Comparison of ENCODE assay signal across 8 cellular contexts in genomic region chr9:129384138-129384886, GRCh38.
DNase-seq lines count a peak whose midpoint lies in the region; ATAC-seq and TF ChIP-seq lines count a peak whose summit lies in the region.

No MANE protein-coding gene starts in this region.

- H3K4me3 ChIP-seq in ascending aorta (peak overlapping the region; percentile 70 to 76), lower lobe of right lung (peak overlapping the region; percentile 68), thoracic aorta (peak overlapping the region; percentile 78), SJCRH30 (no peak overlapping the region)

- H3K27ac ChIP-seq in ascending aorta (peak overlapping the region; percentile 93 to 95), lower lobe of right lung (peak overlapping the region; percentile 98), thoracic aorta (peak overlapping the region; percentile 88 to 90), SJCRH30 (no peak overlapping the region)

- H3K36me3 ChIP-seq in ascending aorta, result no peaks in the 10 kb centered on the region
- no peaks in the 10 kb centered on the region for H3K36me3 ChIP-seq in lower lobe of right lung
- H3K36me3 ChIP-seq in thoracic aorta, result no peaks in the 10 kb centered on the region
- H3K36me3 ChIP-seq in SJCRH30, result no peaks in the 10 kb centered on the region

- peaks cover 2% of the 10 kb centered on the region for H3K27me3 Mint-ChIP-seq in activated CD4-positive, alpha-beta T cell treated with anti-CD3 and anti-CD28 coated beads, Interleukin-2, amount 10 ng/mL, durations not matched to agents 7 days and 5 days

- H3K4me1 ChIP-seq in ascending aorta, result peaks cover 4 to 17% of the 10 kb centered on the region in 2 donors
- peaks cover 26% of the 10 kb centered on the region for H3K4me1 ChIP-seq in lower lobe of right lung
- peaks cover 8 to 19% of the 10 kb centered on the region in 2 donors for H3K4me1 ChIP-seq in thoracic aorta (ENCODE audit: control insufficient read depth in 1 of 2, low read depth in 2 of 2)
- H3K4me1 ChIP-seq in SJCRH30, result no peaks in the 10 kb centered on the region

- no peak for TF ChIP-seq CTCF in ascending aorta (IDR thresholded peaks at IDR 0.05)
- no peak for TF ChIP-seq CTCF in lower lobe of right lung (IDR thresholded peaks at IDR 0.05)
- no peak for TF ChIP-seq CTCF in thoracic aorta (IDR thresholded peaks at IDR 0.05)

- H3K36me3 Mint-ChIP-seq in activated CD4-positive, alpha-beta T cell treated with anti-CD3 and anti-CD28 coated beads, Interleukin-2, amount 10 ng/mL, durations not matched to agents 7 days and 5 days (ENCODE audit: low read depth), result no peaks in the 10 kb centered on the region

- intact Hi-C loops in ascending aorta (cut with DNase I), result loop anchor here (2.0 kb wide), 2 partner anchors 28 to 224 kb away; no protein-coding TSS in a partner anchor
- intact Hi-C loops in lower lobe of right lung (cut with DNase I), result no loop called here

- H3K27ac Mint-ChIP-seq in activated CD4-positive, alpha-beta T cell treated with anti-CD3 and anti-CD28 coated beads, Interleukin-2, amount 10 ng/mL, durations not matched to agents 7 days and 5 days, result peak overlapping the region; percentile 88

- POLR2A ChIA-PET in activated CD4-positive, alpha-beta T cell treated with anti-CD3 and anti-CD28 coated beads, Interleukin-2, amount 10 ng/mL, durations not matched to agents 7 days and 5 days (lab: Charles Lee), result interaction anchor here (0.9 kb wide), 1 partner anchor 242 kb away, joined by 4 read pairs; the partner anchor contains the start of gene NTMT1

- H3K9me3 ChIP-seq in ascending aorta, result no peaks in the 10 kb centered on the region
- H3K9me3 ChIP-seq in lower lobe of right lung, result no peaks in the 10 kb centered on the region
- no peaks in the 10 kb centered on the region for H3K9me3 ChIP-seq in thoracic aorta
- H3K9me3 ChIP-seq in SJCRH30 (replicated peaks), result 0 out of 2 replicates have a peak, but pooled peaks cover 2% of the 10 kb centered on the region

- no peak for DNase-seq in activated CD4-positive, alpha-beta T cell treated with anti-CD3 and anti-CD28 coated beads, Interleukin-2, amount 10 ng/mL, durations not matched to agents 7 days and 5 days
- no peak for DNase-seq in activated CD4-positive, alpha-beta T cell treated with anti-CD3 and anti-CD28 coated beads for 48 hours
- no peak for DNase-seq in ascending aorta (ENCODE audit: low spot score in 2 of 2)
- DNase-seq in lower lobe of right lung, result no peak
- no peak for DNase-seq in thoracic aorta (ENCODE audit: low spot score)
- no peak for DNase-seq in DMS 273 (lab: John Stamatoyannopoulos, UW; ENCODE audit: unreplicated experiment)
- DNase-seq in SJCRH30, result no peak
- DNase-seq in amygdala (lab: John Stamatoyannopoulos, UW), result no peak

- H3K4me1 Mint-ChIP-seq in activated CD4-positive, alpha-beta T cell treated with anti-CD3 and anti-CD28 coated beads, Interleukin-2, amount 10 ng/mL, durations not matched to agents 7 days and 5 days, result peaks cover 17% of the 10 kb centered on the region

- H3K27me3 ChIP-seq in ascending aorta (no peaks in the 10 kb centered on the region), lower lobe of right lung (ENCODE audit: low read depth) (no peaks in the 10 kb centered on the region), thoracic aorta (replicated peaks; ENCODE audit: insufficient read depth) (no peaks in the 10 kb centered on the region), SJCRH30 (no peaks in the 10 kb centered on the region; the same call in 1 of the 2 replicates)

- H3K9me3 Mint-ChIP-seq in activated CD4-positive, alpha-beta T cell treated with anti-CD3 and anti-CD28 coated beads, Interleukin-2, amount 10 ng/mL, durations not matched to agents 7 days and 5 days, result no peaks in the 10 kb centered on the region

- CTCF ChIA-PET in activated CD4-positive, alpha-beta T cell treated with anti-CD3 and anti-CD28 coated beads, Interleukin-2, amount 10 ng/mL, durations not matched to agents 7 days and 5 days (lab: Charles Lee), result interaction anchor here (0.6 to 2.0 kb wide), 2 partner anchors 11 to 225 kb away, joined by 3 to 9 read pairs; no protein-coding TSS in a partner anchor

- peak overlapping the region; percentile 60 for H3K4me3 Mint-ChIP-seq in activated CD4-positive, alpha-beta T cell treated with anti-CD3 and anti-CD28 coated beads, Interleukin-2, amount 10 ng/mL, durations not matched to agents 7 days and 5 days

- ATAC-seq in lower lobe of right lung (no peak), thoracic aorta (ENCODE audit: insufficient number of reproducible peaks, low FRiP score, low read depth) (no peak)
